17 cellular contexts compared by ENCODE assay signal in the genomic region with DNA sequence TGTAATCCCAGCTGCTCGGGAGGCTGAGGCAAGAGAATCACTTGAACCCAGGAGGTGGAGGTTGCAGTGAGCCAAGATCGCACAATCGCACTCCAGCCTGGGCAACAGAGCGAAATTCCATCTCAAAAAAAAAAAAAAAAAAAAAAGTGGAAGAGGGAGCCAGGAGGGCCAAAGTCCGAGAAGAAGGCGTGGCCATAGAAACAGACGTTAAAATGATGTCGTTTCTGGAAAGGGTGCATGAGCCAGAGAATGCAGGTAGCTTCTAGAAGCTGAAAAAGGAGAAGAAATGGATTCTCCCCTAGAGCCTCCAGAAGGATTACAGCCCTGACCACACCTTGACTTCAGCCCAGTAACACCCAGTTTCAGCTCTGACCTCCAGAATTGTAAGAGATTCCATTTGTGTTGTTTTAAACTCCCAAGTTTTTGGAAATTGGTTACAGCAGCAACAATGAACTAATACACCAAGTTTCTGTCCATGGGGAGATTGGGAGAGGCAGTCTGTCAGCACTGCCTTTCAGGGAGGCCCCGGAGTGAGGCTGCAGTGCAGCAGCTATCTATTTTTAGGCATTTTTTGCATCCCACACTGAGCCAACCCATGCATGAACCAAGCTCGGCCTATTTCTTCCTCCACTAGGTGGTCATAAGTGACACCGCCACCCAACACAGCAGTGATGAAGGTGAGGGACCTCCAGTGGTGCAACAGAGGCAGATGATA.
"Had no signal": no experiment of that assay in that cellular context is flagged by ENCODE, and none has a peak within 500 bp of the region (broad histone marks: within the 10 kb centered on the region; RNA-seq: fewer than 3 reads in every experiment).

No MANE protein-coding gene starts in this region.

- H3K36me3 Mint-ChIP-seq: activated naive CD4-positive, alpha-beta T cell treated with anti-CD3 and anti-CD28 coated beads, Interleukin-2, amount 10 ng/mL, durations not matched to agents 7 days and 5 days; natural killer cell treated with Interleukin-12 subunit alpha and Interleukin-12 subunit beta and Interleukin-15 and Interleukin-18, amount 100 ng/mL, for 72 hours; T-cell had no signal

- DNase-seq: activated CD4-positive, alpha-beta T cell treated with anti-CD3 and anti-CD28 coated beads for 48 hours; activated naive CD4-positive, alpha-beta T cell treated with anti-CD3 and anti-CD28 coated beads, Interleukin-2, amount 10 ng/mL, durations not matched to agents 7 days and 5 days; effector CD8-positive, alpha-beta T cell; lower lobe of right lung; nucleus accumbens; stimulated activated CD4-positive, alpha-beta T cell treated with anti-CD3 and anti-CD28 coated beads, Interleukin-4, amount 100 ng/mL, for 1 hour; stimulated activated CD8-positive, alpha-beta memory T cell treated with anti-CD3 and anti-CD28 coated beads, Interleukin-4, amount 100 ng/mL, for 48 hours; T-cell; T1000 had no signal

- H3K27me3 ChIP-seq: sigmoid colon had no signal

- H3K4me3 ChIP-seq: lower lobe of right lung, prostate gland, sigmoid colon had no signal

- H3K4me3 Mint-ChIP-seq: activated naive CD4-positive, alpha-beta T cell treated with anti-CD3 and anti-CD28 coated beads, Interleukin-2, amount 10 ng/mL, durations not matched to agents 7 days and 5 days; natural killer cell treated with Interleukin-12 subunit alpha and Interleukin-12 subunit beta and Interleukin-15 and Interleukin-18, amount 100 ng/mL, for 72 hours; stimulated activated naive CD8-positive, alpha-beta T cell treated with anti-CD3 and anti-CD28 coated beads, Interleukin-15, Interleukin-2, amounts not matched to agents 100 ng/mL and 50 ng/mL, for 24 hours; T-cell had no signal

- H3K9me3 Mint-ChIP-seq: activated naive CD4-positive, alpha-beta T cell treated with anti-CD3 and anti-CD28 coated beads, Interleukin-2, amount 10 ng/mL, durations not matched to agents 7 days and 5 days; natural killer cell treated with Interleukin-12 subunit alpha and Interleukin-12 subunit beta and Interleukin-15 and Interleukin-18, amount 100 ng/mL, for 72 hours; stimulated activated naive CD8-positive, alpha-beta T cell treated with anti-CD3 and anti-CD28 coated beads, Interleukin-15, Interleukin-2, amounts not matched to agents 100 ng/mL and 50 ng/mL, for 24 hours; T-cell had no signal

- H3K36me3 ChIP-seq: lower lobe of right lung, prostate gland, sigmoid colon had no signal

- H3K27ac Mint-ChIP-seq: activated naive CD4-positive, alpha-beta T cell treated with anti-CD3 and anti-CD28 coated beads, Interleukin-2, amount 10 ng/mL, durations not matched to agents 7 days and 5 days; natural killer cell treated with Interleukin-12 subunit alpha and Interleukin-12 subunit beta and Interleukin-15 and Interleukin-18, amount 100 ng/mL, for 72 hours; stimulated activated naive CD8-positive, alpha-beta T cell treated with anti-CD3 and anti-CD28 coated beads, Interleukin-15, Interleukin-2, amounts not matched to agents 100 ng/mL and 50 ng/mL, for 24 hours; T-cell had no signal

- H3K27ac ChIP-seq: lower lobe of right lung, prostate gland, sigmoid colon had no signal

- H3K4me1 ChIP-seq: lower lobe of right lung, prostate gland, sigmoid colon had no signal

- H3K4me1 Mint-ChIP-seq: activated naive CD4-positive, alpha-beta T cell treated with anti-CD3 and anti-CD28 coated beads, Interleukin-2, amount 10 ng/mL, durations not matched to agents 7 days and 5 days; T-cell had no signal

- H3K9me3 ChIP-seq: lower lobe of right lung, prostate gland, sigmoid colon had no signal

- FAIRE-seq: colon, frontal cortex, keratinocyte, urothelium cell line had no signal

- ATAC-seq: lower lobe of right lung; natural killer cell treated with Interleukin-12 subunit alpha and Interleukin-12 subunit beta and Interleukin-15 and Interleukin-18, amount 100 ng/mL, for 72 hours; T-cell had no signal
